Comparison of ENCODE assay signal across 9 cellular contexts in genomic region chr17:50051082-50051576, GRCh38. TPM values are rescaled to one million over a fixed set of nuclear protein-coding genes. Genes with fewer than 3 reads are reported as not detected.
DNase-seq lines count a peak whose midpoint lies in the region; ATAC-seq and TF ChIP-seq lines count a peak whose summit lies in the region.
"Had no signal": no experiment of that assay in that cellular context is flagged by ENCODE, and none has a peak within 500 bp of the region (broad histone marks: within the 10 kb centered on the region; RNA-seq: fewer than 3 reads in every experiment).

No MANE protein-coding gene starts in this region.

- CTCF ChIA-PET in activated CD4-positive, alpha-beta T cell treated with anti-CD3 and anti-CD28 coated beads, Interleukin-2, amount 10 ng/mL, durations not matched to agents 7 days and 5 days (lab: Charles Lee) = no interaction called here

- H3K4me3 ChIP-seq in fibroblast of lung (replicated peaks in 1 of 4; ENCODE audit: control extremely low read depth in 1 of 4, insufficient read depth in 1 of 4, low read depth in 3 of 4, low read length in 4 of 4) (no peak overlapping the region), gastroesophageal sphincter (no peak overlapping the region)
- H3K4me3 ChIP-seq: cardiac muscle cell had no signal

- no peaks in the 10 kb centered on the region for H3K36me3 Mint-ChIP-seq in activated CD4-positive, alpha-beta T cell treated with anti-CD3 and anti-CD28 coated beads, Interleukin-2, amount 10 ng/mL, durations not matched to agents 7 days and 5 days (ENCODE audit: low read depth)

- H3K4me1 Mint-ChIP-seq in activated CD4-positive, alpha-beta T cell treated with anti-CD3 and anti-CD28 coated beads, Interleukin-2, amount 10 ng/mL, durations not matched to agents 7 days and 5 days = peaks cover 32% of the 10 kb centered on the region

- TF ChIP-seq CTCF in fibroblast of lung (conservative IDR thresholded peaks at IDR 0.05 in 1 of 2, IDR thresholded peaks at IDR 0.05 in 1 of 2; ENCODE audit: low read depth in 1 of 2, low read length in 2 of 2) (no peak), gastroesophageal sphincter (IDR thresholded peaks at IDR 0.05) (no peak)

- H3K36me3 ChIP-seq in fibroblast of lung (ENCODE audit: control insufficient read depth, insufficient read depth, low read length) (no peaks in the 10 kb centered on the region), gastroesophageal sphincter (no peaks in the 10 kb centered on the region)
- H3K36me3 ChIP-seq: cardiac muscle cell had no signal

- H3K4me1 ChIP-seq in fibroblast of lung (ENCODE audit: control insufficient read depth, extremely low read depth, insufficient read depth, low read length) (peaks cover 42% of the 10 kb centered on the region), gastroesophageal sphincter (peaks cover 0 to 58% (median 5%) of the 10 kb centered on the region in 3 donors)

- H2AFZ ChIP-seq in fibroblast of lung (ENCODE audit: low read length) = no peak overlapping the region

- H4K20me1 ChIP-seq in fibroblast of lung (ENCODE audit: control insufficient read depth, extremely low read depth, insufficient read depth, low read length) = no peaks in the 10 kb centered on the region

- WGBS in gastroesophageal sphincter (ENCODE audit: low coverage in 1 of 2), 2 donors = 93% methylated on average over 3 of the region's 4 CpGs; no CpG with 5 or more reads in 1 of the 2 donors

- ATAC-seq in gastroesophageal sphincter = no peak
- no peak for ATAC-seq in GM19397 (IDR thresholded peaks at IDR 0.05; ENCODE audit: unreplicated experiment)
- ATAC-seq in GM21447 (IDR thresholded peaks at IDR 0.05; ENCODE audit: unreplicated experiment) = no peak

- POLR2A ChIA-PET in activated CD4-positive, alpha-beta T cell treated with anti-CD3 and anti-CD28 coated beads, Interleukin-2, amount 10 ng/mL, durations not matched to agents 7 days and 5 days (lab: Charles Lee) = no interaction called here

- H3K27me3 ChIP-seq in fibroblast of lung (ENCODE audit: control insufficient read depth, insufficient read depth, low read length) (no peaks in the 10 kb centered on the region), gastroesophageal sphincter (no peaks in the 10 kb centered on the region)
- H3K27me3 ChIP-seq: cardiac muscle cell had no signal

- DNase-seq in stimulated activated naive CD4-positive, alpha-beta T cell treated with Interleukin-2 at 50 U/mL for 16 hours (lab: John Stamatoyannopoulos, UW) = peak; percentile 55
- no peak for DNase-seq in stimulated activated naive CD4-positive, alpha-beta T cell (lab: John Stamatoyannopoulos, UW)
- DNase-seq in activated CD4-positive, alpha-beta T cell treated with anti-CD3 and anti-CD28 coated beads, Interleukin-2, amount 10 ng/mL, durations not matched to agents 7 days and 5 days = peak; percentile 34
- DNase-seq in fibroblast of lung (ENCODE audit: low read depth in 2 of 2) = peak; percentile 62 to 88
- peak; percentile 47 for DNase-seq in stimulated activated CD8-positive, alpha-beta memory T cell treated with anti-CD3 and anti-CD28 coated beads, Interleukin-12 subunit alpha, Interleukin-12 subunit beta, amount 100 ng/mL, for 4 hours (ENCODE audit: low read depth)

- peak overlapping the region; percentile 77 for H3K27ac Mint-ChIP-seq in activated CD4-positive, alpha-beta T cell treated with anti-CD3 and anti-CD28 coated beads, Interleukin-2, amount 10 ng/mL, durations not matched to agents 7 days and 5 days

- H3K27ac ChIP-seq in fibroblast of lung (ENCODE audit: insufficient read depth, low read length) (peak overlapping the region; percentile 44), gastroesophageal sphincter (no peak overlapping the region)
- H3K27ac ChIP-seq: cardiac muscle cell had no signal

- H3K4me3 Mint-ChIP-seq in activated CD4-positive, alpha-beta T cell treated with anti-CD3 and anti-CD28 coated beads, Interleukin-2, amount 10 ng/mL, durations not matched to agents 7 days and 5 days = no peak overlapping the region

- TF ChIP-seq EP300 in gastroesophageal sphincter (IDR thresholded peaks at IDR 0.05) = no peak

- no peak for TF ChIP-seq POLR2A in gastroesophageal sphincter (IDR thresholded peaks at IDR 0.05)

- peaks cover 11% of the 10 kb centered on the region for H3K79me2 ChIP-seq in fibroblast of lung (ENCODE audit: control insufficient read depth, insufficient read depth, low read length)

- H3K9me3 ChIP-seq in fibroblast of lung (ENCODE audit: control insufficient read depth, insufficient read depth, low read depth, low read length) (no peaks in the 10 kb centered on the region), gastroesophageal sphincter (no peaks in the 10 kb centered on the region)

- no peaks in the 10 kb centered on the region for H3K9me3 Mint-ChIP-seq in activated CD4-positive, alpha-beta T cell treated with anti-CD3 and anti-CD28 coated beads, Interleukin-2, amount 10 ng/mL, durations not matched to agents 7 days and 5 days

- H3K4me2 ChIP-seq in fibroblast of lung (ENCODE audit: extremely low read depth, insufficient read depth, low read length) = no peak overlapping the region

- no peak overlapping the region for H3K9ac ChIP-seq in fibroblast of lung (ENCODE audit: insufficient read depth, low read length)

- H3K27me3 Mint-ChIP-seq in activated CD4-positive, alpha-beta T cell treated with anti-CD3 and anti-CD28 coated beads, Interleukin-2, amount 10 ng/mL, durations not matched to agents 7 days and 5 days = peaks cover 4% of the 10 kb centered on the region

RNA-seq across cellular contexts. Expression of gene ITGA3, which starts 4.8 kb away (rescaled TPM):
- 1 to 10 TPM; 5.8 to 7.9 TPM for total RNA-seq in activated CD4-positive, alpha-beta T cell treated with anti-CD3 and anti-CD28 coated beads, Interleukin-2, amount 10 ng/mL, durations not matched to agents 7 days and 5 days
- 89.1 and 269 TPM in 2 replicates for total RNA-seq in fibroblast of lung
- polyA plus RNA-seq in fibroblast of lung = 67.3 and 76.6 TPM in 2 replicates
- polyA plus RNA-seq in fibroblast of lung (2012) = 120 and 129 TPM in 2 replicates
- 307 and 449 TPM in 2 replicates for polyA minus RNA-seq in fibroblast of lung (ENCODE audit: low replicate concordance)
- total RNA-seq in gastroesophageal sphincter = 100 to 1,000 TPM in 3 of 4 donors, 10 to 100 TPM in 1; 62.4 to 131 (median 124) TPM

RNA-seq across cellular contexts. Expression of gene PDK2, which starts 44.0 kb away (rescaled TPM):
- 10 to 100 TPM; 29.4 to 31.3 TPM for total RNA-seq in activated CD4-positive, alpha-beta T cell treated with anti-CD3 and anti-CD28 coated beads, Interleukin-2, amount 10 ng/mL, durations not matched to agents 7 days and 5 days
- total RNA-seq in fibroblast of lung (19.2 and 19.3 TPM in 2 replicates), gastroesophageal sphincter (10 to 100 TPM; 31.6 to 70.6 (median 58.1) TPM)
- polyA plus RNA-seq in fibroblast of lung = 41.0 and 44.6 TPM in 2 replicates
- polyA plus RNA-seq in fibroblast of lung (2012) = 27.6 and 28.3 TPM in 2 replicates
- polyA minus RNA-seq in fibroblast of lung (ENCODE audit: low replicate concordance) = 178 and 230 TPM in 2 replicates

RNA-seq across cellular contexts. Expression of gene DLX3, which starts 56.1 kb away (rescaled TPM):
- not detected for total RNA-seq in activated CD4-positive, alpha-beta T cell treated with anti-CD3 and anti-CD28 coated beads, Interleukin-2, amount 10 ng/mL, durations not matched to agents 7 days and 5 days
- not detected in 2 replicates for total RNA-seq in fibroblast of lung
- polyA plus RNA-seq in fibroblast of lung = not detected in 2 replicates
- not detected in 2 replicates for polyA plus RNA-seq in fibroblast of lung (2012)
- not detected in 2 replicates for polyA minus RNA-seq in fibroblast of lung (ENCODE audit: low replicate concordance)
- total RNA-seq in gastroesophageal sphincter = not detected

Comparison
In these comparisons a context has a peak if more than half of its experiments do, and no peak if none do; other contexts are left out.
1. DNase-seq: peak in stimulated activated naive CD4-positive, alpha-beta T cell treated with Interleukin-2 at 50 U/mL for 16 hours (single experiment), activated CD4-positive, alpha-beta T cell treated with anti-CD3 and anti-CD28 coated beads, Interleukin-2, amount 10 ng/mL, durations not matched to agents 7 days and 5 days (single experiment), fibroblast of lung (2 of 2) and stimulated activated CD8-positive, alpha-beta memory T cell treated with anti-CD3 and anti-CD28 coated beads, Interleukin-12 subunit alpha, Interleukin-12 subunit beta, amount 100 ng/mL, for 4 hours (single experiment); none in stimulated activated naive CD4-positive, alpha-beta T cell (0 of 6).
2. RNA of gene ITGA3, which starts 4.8 kb away (total RNA-seq): 89.1 to 269 TPM in fibroblast of lung and 62.4 to 131 TPM in gastroesophageal sphincter; 5.8 to 7.9 TPM in activated CD4-positive, alpha-beta T cell treated with anti-CD3 and anti-CD28 coated beads, Interleukin-2, amount 10 ng/mL, durations not matched to agents 7 days and 5 days; every median in the first group is over 4 times any median in the second.